Comparison of ENCODE assay signal across 31 cellular contexts in the genomic region with DNA sequence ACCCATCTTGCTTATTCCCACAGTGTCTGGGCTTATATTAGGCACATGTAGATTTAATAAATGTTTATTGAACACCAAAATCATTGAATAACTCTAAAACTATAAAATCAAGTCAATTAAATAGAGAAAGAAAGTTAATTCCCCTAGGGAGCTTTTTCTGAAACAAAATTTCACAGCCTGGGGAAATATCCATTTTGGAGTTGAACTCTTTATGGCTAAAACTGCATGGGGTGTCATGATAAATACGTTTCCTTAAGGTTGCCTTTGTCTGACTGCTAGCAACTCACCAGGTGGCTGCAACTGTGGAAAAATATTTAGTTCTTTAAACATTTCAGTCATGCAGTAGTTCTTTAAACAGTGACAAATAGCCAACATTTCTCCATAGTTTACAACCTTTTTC.
"Had no signal": no experiment of that assay in that cellular context is flagged by ENCODE, and none has a peak within 500 bp of the region (broad histone marks: within the 10 kb centered on the region; RNA-seq: fewer than 3 reads in every experiment).

No MANE protein-coding gene starts in this region.

- DNase-seq: cortex of kidney; effector CD4-positive, alpha-beta T cell; foreskin fibroblast; heart left ventricle; left cardiac atrium; left lung; mesenchymal stem cell; mucosa of descending colon; naive B cell; nucleus accumbens; stimulated activated CD4-positive, alpha-beta T cell treated with anti-CD3 and anti-CD28 coated beads, Interleukin-12 subunit alpha, Interleukin-12 subunit beta, amount 100 ng/mL, for 4 hours; stimulated activated CD4-positive, alpha-beta T cell treated with anti-CD3 and anti-CD28 coated beads, Interleukin-1b, Interleukin-23, amount 100 ng/mL, for 48 hours; stimulated activated CD4-positive, alpha-beta T cell treated with anti-CD3 and anti-CD28 coated beads, Interleukin-4, amount 100 ng/mL, for 1 hour; stimulated activated CD8-positive, alpha-beta memory T cell treated with anti-CD3 and anti-CD28 coated beads, Interleukin-4, amount 100 ng/mL, for 48 hours; stimulated activated naive CD4-positive, alpha-beta T cell; stimulated activated naive CD8-positive, alpha-beta T cell treated with anti-CD3 and anti-CD28 coated beads, Interleukin-15, amount 100 ng/mL, for 72 hours; transverse colon; upper lobe of right lung; uterus had no signal

- H3K27me3 ChIP-seq: gastroesophageal sphincter, heart left ventricle, hepatocyte, left lung, right atrium auricular region, suprapubic skin, transverse colon, upper lobe of right lung, uterus had no signal

- H3K27me3 Mint-ChIP-seq: naive B cell; natural killer cell treated with Interleukin-12 subunit alpha and Interleukin-12 subunit beta and Interleukin-15 and Interleukin-18, amount 100 ng/mL, for 72 hours; stimulated activated naive CD8-positive, alpha-beta T cell treated with anti-CD3 and anti-CD28 coated beads, Interleukin-15, amount 100 ng/mL, for 72 hours had no signal

- H3K4me3 Mint-ChIP-seq: mesothelial cell of epicardium; naive B cell; natural killer cell treated with Interleukin-12 subunit alpha and Interleukin-12 subunit beta and Interleukin-15 and Interleukin-18, amount 100 ng/mL, for 72 hours; neural crest cell; stimulated activated naive CD8-positive, alpha-beta T cell treated with anti-CD3 and anti-CD28 coated beads, Interleukin-15, amount 100 ng/mL, for 72 hours had no signal

- H3K36me3 Mint-ChIP-seq: mesothelial cell of epicardium; naive B cell; natural killer cell treated with Interleukin-12 subunit alpha and Interleukin-12 subunit beta and Interleukin-15 and Interleukin-18, amount 100 ng/mL, for 72 hours had no signal

- H3K27ac ChIP-seq: epithelial cell of prostate, gastroesophageal sphincter, heart left ventricle, hepatocyte, left lung, prostate gland, right atrium auricular region, suprapubic skin, transverse colon, upper lobe of right lung, uterus had no signal

- H3K4me3 ChIP-seq: gastroesophageal sphincter, heart left ventricle, hepatocyte, left lung, mucosa of descending colon, prostate gland, right atrium auricular region, smooth muscle cell, suprapubic skin, transverse colon, upper lobe of right lung, uterus had no signal

- H3K9me3 ChIP-seq: gastroesophageal sphincter, heart left ventricle, mucosa of descending colon, prostate gland, right atrium auricular region, suprapubic skin, transverse colon, upper lobe of right lung, uterus had no signal

- H3K9me3 Mint-ChIP-seq: mesothelial cell of epicardium; naive B cell; neural crest cell; stimulated activated naive CD8-positive, alpha-beta T cell treated with anti-CD3 and anti-CD28 coated beads, Interleukin-15, amount 100 ng/mL, for 72 hours had no signal

- H3K27ac Mint-ChIP-seq: mesothelial cell of epicardium; naive B cell; natural killer cell treated with Interleukin-12 subunit alpha and Interleukin-12 subunit beta and Interleukin-15 and Interleukin-18, amount 100 ng/mL, for 72 hours; stimulated activated naive CD8-positive, alpha-beta T cell treated with anti-CD3 and anti-CD28 coated beads, Interleukin-15, amount 100 ng/mL, for 72 hours had no signal

- ATAC-seq: esophagus mucosa; gastroesophageal sphincter; heart left ventricle; left cardiac atrium; left lung; mucosa of descending colon; natural killer cell treated with Interleukin-12 subunit alpha and Interleukin-12 subunit beta and Interleukin-15 and Interleukin-18, amount 100 ng/mL, for 72 hours; sciatic nerve; stimulated activated naive CD8-positive, alpha-beta T cell treated with anti-CD3 and anti-CD28 coated beads, Interleukin-15, amount 100 ng/mL, for 72 hours; upper lobe of right lung had no signal

- H3K36me3 ChIP-seq: gastroesophageal sphincter, heart left ventricle, left lung, prostate gland, right atrium auricular region, suprapubic skin, transverse colon, upper lobe of right lung, uterus had no signal

- H3K4me1 Mint-ChIP-seq: mesothelial cell of epicardium; naive B cell; neural crest cell; stimulated activated naive CD8-positive, alpha-beta T cell treated with anti-CD3 and anti-CD28 coated beads, Interleukin-15, amount 100 ng/mL, for 72 hours had no signal

- H3K4me1 ChIP-seq: gastroesophageal sphincter, heart left ventricle, left lung, prostate gland, right atrium auricular region, suprapubic skin, transverse colon, upper lobe of right lung, uterus had no signal
